Comparison of ENCODE assay signal across 1 cellular context in genomic region chr17:59844884-59845594, GRCh38.
TF ChIP-seq lines count a peak whose summit lies in the region.

No MANE protein-coding gene starts in this region.

TF ChIP-seq in K562, 482 proteins besides CTCF, POLR2A, EP300 and RAD21 (continued from another document):
- TF ChIP-seq CEBPG (CRISPR knock-in tag; IDR thresholded peaks at IDR 0.05) = no peak
- 0 out of 4 replicates have a peak, but pooled peaks of 1 of the 2 experiments have one; percentile 18 for TF ChIP-seq CEBPG (tag; conservative IDR thresholded peaks at IDR 0.05 in 1 of 2, IDR thresholded peaks at IDR 0.05 in 1 of 2)
- TF ChIP-seq CSDE1 (IDR thresholded peaks at IDR 0.05) = no peak
- 0 out of 2 replicates have a peak, but pooled peaks have one; percentile 14 for TF ChIP-seq HES1 (IDR thresholded peaks at IDR 0.05; ENCODE audit: low read depth)
- no peak for TF ChIP-seq CAMTA2 (CRISPR knock-in tag; conservative IDR thresholded peaks at IDR 0.05)
- no peak for TF ChIP-seq HSF4 (CRISPR knock-in tag; IDR thresholded peaks at IDR 0.05; ENCODE audit: borderline replicate concordance)
- no peak for TF ChIP-seq MAFF (IDR thresholded peaks at IDR 0.05; ENCODE audit: low read length)
- no peak for TF ChIP-seq ILF3 (IDR thresholded peaks at IDR 0.05; ENCODE audit: borderline replicate concordance)
- no peak for TF ChIP-seq ZNF134 (CRISPR knock-in tag; conservative IDR thresholded peaks at IDR 0.05)
- no peak for TF ChIP-seq CBX5 (IDR thresholded peaks at IDR 0.05; ENCODE audit: borderline replicate concordance, low read depth)
